10 cellular contexts compared by ENCODE assay signal in the genomic region with DNA sequence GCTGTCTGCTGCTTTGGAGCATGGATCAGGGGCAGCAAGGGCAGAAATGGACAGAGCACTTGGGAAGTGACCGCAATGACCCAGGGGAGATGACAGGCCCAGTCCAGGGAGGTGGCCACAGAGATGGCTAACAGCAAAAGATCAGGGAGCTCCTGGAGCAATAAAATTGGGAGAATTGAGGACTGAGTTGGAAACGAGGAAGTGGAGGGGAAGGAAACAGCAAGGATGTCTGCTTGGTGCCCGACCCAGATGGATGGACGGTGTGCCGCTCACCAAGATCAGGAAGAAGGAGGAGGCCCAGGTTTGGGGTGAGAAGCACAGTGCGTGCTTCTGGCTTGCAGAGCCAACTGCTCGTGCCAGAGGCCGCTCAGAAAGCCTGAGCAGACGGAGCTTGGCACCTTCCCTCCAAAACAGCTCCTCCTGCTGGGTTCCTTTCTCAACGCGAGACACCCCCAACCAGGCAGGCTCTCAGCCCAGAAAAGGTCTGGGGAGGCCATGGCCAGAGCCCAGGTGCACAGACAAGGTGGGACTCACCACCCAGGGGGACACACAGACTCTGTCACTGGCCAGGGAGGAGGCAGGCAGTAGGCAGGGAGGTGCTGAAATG. TPM values are rescaled to one million over a fixed set of nuclear protein-coding genes. Genes with fewer than 3 reads are reported as not detected.
A peak's percentile ranks its signal among the peaks of the same experiment; 100 is the strongest.
DNase-seq lines count a peak whose midpoint lies in the region; ATAC-seq, FAIRE-seq and TF ChIP-seq lines count a peak whose summit lies in the region.
"Had no signal": no experiment of that assay in that cellular context is flagged by ENCODE, and none has a peak within 500 bp of the region (broad histone marks: within the 10 kb centered on the region; RNA-seq: fewer than 3 reads in every experiment).

No MANE protein-coding gene starts in this region.

- H3K27me3 Mint-ChIP-seq in activated CD8-positive, alpha-beta T cell treated with anti-CD3 and anti-CD28 coated beads, Interleukin-2, amount 10 ng/mL, durations not matched to agents 7 days and 5 days (ENCODE audit: low read depth): peaks cover 3% of the 10 kb centered on the region

- no peaks in the 10 kb centered on the region for H3K36me3 Mint-ChIP-seq in activated CD8-positive, alpha-beta T cell treated with anti-CD3 and anti-CD28 coated beads, Interleukin-2, amount 10 ng/mL, durations not matched to agents 7 days and 5 days (ENCODE audit: low read depth)

- H3K4me3 Mint-ChIP-seq in activated CD8-positive, alpha-beta T cell treated with anti-CD3 and anti-CD28 coated beads, Interleukin-2, amount 10 ng/mL, durations not matched to agents 7 days and 5 days: no peak overlapping the region

- ATAC-seq in activated CD8-positive, alpha-beta T cell treated with anti-CD3 and anti-CD28 coated beads, Interleukin-2, amount 10 ng/mL, durations not matched to agents 7 days and 5 days: peak; percentile 33
- ATAC-seq in left cardiac atrium: peak; percentile 63 to 78

- CTCF ChIA-PET in activated CD8-positive, alpha-beta T cell treated with anti-CD3 and anti-CD28 coated beads, Interleukin-2, amount 10 ng/mL, durations not matched to agents 7 days and 5 days (lab: Charles Lee): interaction anchor here (0.6 to 5.7 kb wide), 15 partner anchors 8 to 271 kb away, joined by 3 to 28 read pairs (median 5); a partner anchor contains a TSS

- TF ChIP-seq CTCF in AG10803 (conservative IDR thresholded peaks at IDR 0.05; ENCODE audit: low read length): peak; percentile 46

- H3K27ac Mint-ChIP-seq in activated CD8-positive, alpha-beta T cell treated with anti-CD3 and anti-CD28 coated beads, Interleukin-2, amount 10 ng/mL, durations not matched to agents 7 days and 5 days: peak overlapping the region; percentile 41

- FAIRE-seq in GM18507 (lab: Jason Lieb, UNC) (peak; percentile 5), urothelium cell line (lab: Jason Lieb, UNC) (no peak)

- no peaks in the 10 kb centered on the region for H3K9me3 Mint-ChIP-seq in activated CD8-positive, alpha-beta T cell treated with anti-CD3 and anti-CD28 coated beads, Interleukin-2, amount 10 ng/mL, durations not matched to agents 7 days and 5 days (ENCODE audit: insufficient read depth)

- intact Hi-C loops in left cardiac atrium (cut with DNase I): loop anchor here in 1 of 2 donors (5.0 kb wide), 1 partner anchor 65 kb away; no protein-coding TSS in a partner anchor

- peaks cover 56% of the 10 kb centered on the region for H3K4me1 Mint-ChIP-seq in activated CD8-positive, alpha-beta T cell treated with anti-CD3 and anti-CD28 coated beads, Interleukin-2, amount 10 ng/mL, durations not matched to agents 7 days and 5 days (ENCODE audit: low read depth)

- no peak overlapping the region for H3K4me3 ChIP-seq in AG10803 (ENCODE audit: low read length)

- POLR2A ChIA-PET in activated CD8-positive, alpha-beta T cell treated with anti-CD3 and anti-CD28 coated beads, Interleukin-2, amount 10 ng/mL, durations not matched to agents 7 days and 5 days (lab: Charles Lee): interaction anchor here (1.3 kb wide), 1 partner anchor 9 kb away, joined by 3 read pairs; no protein-coding TSS in a partner anchor

- peak; percentile 30 for DNase-seq in AG10803 (ENCODE audit: low read depth)
- no peak for DNase-seq in GM18507 (ENCODE audit: extremely low spot score, insufficient read length, low read depth)
- peak; percentile 44 for DNase-seq in activated CD8-positive, alpha-beta T cell treated with anti-CD3 and anti-CD28 coated beads, Interleukin-2, amount 10 ng/mL, durations not matched to agents 7 days and 5 days
- no peak for DNase-seq in left cardiac atrium
- no peak for DNase-seq in NCI-H2107 treated with DMSO at 0.1 percent for 48 hours (lab: John Stamatoyannopoulos, UW; ENCODE audit: unreplicated experiment)
- DNase-seq in NCI-H2029 treated with DMSO at 0.1 percent for 48 hours (lab: John Stamatoyannopoulos, UW): no peak
- no peak for DNase-seq in islet precursor cell
- no peak for DNase-seq in urothelium cell line (ENCODE audit: low spot score)

RNA-seq across cellular contexts. Expression of a gene that starts 1.7 kb away (rescaled TPM):
- total RNA-seq in activated CD8-positive, alpha-beta T cell treated with anti-CD3 and anti-CD28 coated beads, Interleukin-2, amount 10 ng/mL, durations not matched to agents 7 days and 5 days: 1 to 10 TPM; 2.0 to 2.1 TPM
- total RNA-seq in left cardiac atrium: not detected
- total RNA-seq: glomerular endothelial cell had no signal

RNA-seq across cellular contexts. Expression of a gene that starts 17.9 kb away (rescaled TPM):
- total RNA-seq in activated CD8-positive, alpha-beta T cell treated with anti-CD3 and anti-CD28 coated beads, Interleukin-2, amount 10 ng/mL, durations not matched to agents 7 days and 5 days: not detected
- total RNA-seq in left cardiac atrium: not detected
- total RNA-seq: glomerular endothelial cell, SK-MEL-5 had no signal

RNA-seq across cellular contexts. Expression of a gene that starts 24.8 kb away (rescaled TPM):
- total RNA-seq in activated CD8-positive, alpha-beta T cell treated with anti-CD3 and anti-CD28 coated beads, Interleukin-2, amount 10 ng/mL, durations not matched to agents 7 days and 5 days: 100 to 1,000 TPM; 112 to 117 TPM
- total RNA-seq in left cardiac atrium: 1 to 10 TPM; 3.7 to 4.7 TPM

RNA-seq across cellular contexts. Expression of a gene that starts 26.8 kb away (rescaled TPM):
- total RNA-seq in activated CD8-positive, alpha-beta T cell treated with anti-CD3 and anti-CD28 coated beads, Interleukin-2, amount 10 ng/mL, durations not matched to agents 7 days and 5 days: 1 to 10 TPM; 3.2 to 3.5 TPM
- under 1 TPM; 0.27 to 0.39 TPM for total RNA-seq in left cardiac atrium

RNA-seq across cellular contexts. Expression of a gene that starts 31.1 kb away (rescaled TPM):
- total RNA-seq in activated CD8-positive, alpha-beta T cell treated with anti-CD3 and anti-CD28 coated beads, Interleukin-2, amount 10 ng/mL, durations not matched to agents 7 days and 5 days: 100 to 1,000 TPM; 119 to 127 TPM
- total RNA-seq in left cardiac atrium: 10 to 100 TPM; 76.4 to 77.7 TPM

Comparison
In these comparisons a context has a peak if more than half of its experiments do, and no peak if none do; other contexts are left out.
1. DNase-seq: peak in AG10803 (single experiment) and activated CD8-positive, alpha-beta T cell treated with anti-CD3 and anti-CD28 coated beads, Interleukin-2, amount 10 ng/mL, durations not matched to agents 7 days and 5 days (single experiment); none in GM18507 (single experiment), left cardiac atrium (single experiment), NCI-H2107 treated with DMSO at 0.1 percent for 48 hours (single experiment), NCI-H2029 treated with DMSO at 0.1 percent for 48 hours (single experiment), islet precursor cell (single experiment) and urothelium cell line (single experiment).
2. RNA of a gene that starts 24.8 kb away (total RNA-seq): 112 to 117 TPM in activated CD8-positive, alpha-beta T cell treated with anti-CD3 and anti-CD28 coated beads, Interleukin-2, amount 10 ng/mL, durations not matched to agents 7 days and 5 days; 3.7 to 4.7 TPM in left cardiac atrium; every median in the first group is over 10 times any median in the second.